In the genomic region with DNA sequence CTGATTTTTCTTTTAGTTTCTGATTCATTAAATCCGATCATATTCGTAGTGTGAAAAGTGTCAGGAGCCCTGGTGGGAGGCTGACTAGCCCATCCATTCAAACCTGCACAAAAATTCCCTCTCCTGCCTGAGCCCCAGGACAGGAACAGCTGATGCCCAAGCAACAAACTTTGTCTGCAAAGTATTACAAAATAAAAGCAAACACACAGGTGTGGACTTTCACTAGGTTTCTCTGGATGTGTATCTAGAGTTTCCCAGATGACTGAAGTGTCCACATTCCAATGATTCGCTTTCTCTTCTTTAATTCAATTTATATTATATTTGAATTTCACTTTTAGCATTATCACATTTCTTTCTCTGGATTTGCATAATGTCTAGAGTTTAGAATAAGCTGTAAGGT, we compare ENCODE assay signal across 37 cellular contexts. TPM values are rescaled to one million over a fixed set of nuclear protein-coding genes. Genes with fewer than 3 reads are reported as not detected.
"Had no signal": no experiment of that assay in that cellular context is flagged by ENCODE, and none has a peak within 500 bp of the region (broad histone marks: within the 10 kb centered on the region; RNA-seq: fewer than 3 reads in every experiment).

No MANE protein-coding gene starts in this region.

- H3K27me3 ChIP-seq: MG63 had no signal

- H3K9me3 ChIP-seq: MG63 had no signal

- DNase-seq: Kasumi-1, MG63, MM.1S, MV-4-11, NCI-H1048, NCI-H1092, NCI-H1092 treated with DMSO at 0.1 percent for 48 hours, NCI-H1105, NCI-H1105 treated with DMSO at 0.1 percent for 48 hours, NCI-H1417, NCI-H1417 treated with DMSO at 0.1 percent for 48 hours, NCI-H1436, NCI-H1436 treated with DMSO at 0.1 percent for 48 hours, NCI-H146, NCI-H1694, NCI-H1694 treated with DMSO at 0.1 percent for 48 hours, NCI-H187, NCI-H187 treated with DMSO at 0.1 percent for 48 hours, NCI-H1930, NCI-H2029, NCI-H2029 treated with DMSO at 0.1 percent for 48 hours, NCI-H2081, NCI-H2081 treated with DMSO at 0.1 percent for 48 hours, NCI-H2107, NCI-H2171, NCI-H2171 treated with DMSO at 0.1 percent for 48 hours, NCI-H2227 treated with DMSO at 0.1 percent for 48 hours, NCI-H226, NCI-H345, NCI-H446, NCI-H446 treated with DMSO at 0.1 percent for 48 hours, NCI-H510A, NCI-H510A treated with DMSO at 0.1 percent for 48 hours, NCI-H524, NCI-H524 treated with DMSO at 0.1 percent for 48 hours had no signal

- H3K36me3 ChIP-seq: MG63 had no signal

- H3K4me3 ChIP-seq: MG63 had no signal

RNA-seq across cellular contexts. Expression of gene FAM9B, which starts 18.2 kb away (rescaled TPM):
- total RNA-seq: M059J, NCI-H460 had no signal
